ENCODE assay signal across 1 cellular context in genomic region chr17:81039854-81040758, GRCh38.
TF ChIP-seq lines count a peak whose summit lies in the region.

No MANE protein-coding gene starts in this region.

TF ChIP-seq in HepG2, 621 proteins besides CTCF, POLR2A, EP300 and RAD21:
- TF ChIP-seq FOXK1 (CRISPR knock-in tag; IDR thresholded peaks at IDR 0.05; ENCODE audit: borderline replicate concordance, low read depth): no peak
- TF ChIP-seq NFIB (CRISPR knock-in tag; IDR thresholded peaks at IDR 0.05; ENCODE audit: borderline replicate concordance): 0 out of 2 replicates have a peak, but pooled peaks have one; percentile 28
- TF ChIP-seq ZNF790 (CRISPR knock-in tag; IDR thresholded peaks at IDR 0.05; ENCODE audit: borderline replicate concordance): no peak
- no peak for TF ChIP-seq ELF3 (CRISPR knock-in tag; IDR thresholded peaks at IDR 0.05)
- 0 out of 4 replicates have a peak, but pooled peaks of 1 of the 2 experiments have one; percentile 5 for TF ChIP-seq HMGXB4 (CRISPR knock-in tag; IDR thresholded peaks at IDR 0.05; ENCODE audit: borderline replicate concordance in 1 of 2, low read depth in 1 of 2)
- TF ChIP-seq YY1 (IDR thresholded peaks at IDR 0.05; ENCODE audit: insufficient read depth, insufficient replicate concordance, low read depth, low read length): no peak
- peak; percentile 15 for TF ChIP-seq SRSF1 (optimal IDR thresholded peaks at IDR 0.05; ENCODE audit: low read depth, low read length)
- TF ChIP-seq ZBTB33 (CRISPR knock-in tag; IDR thresholded peaks at IDR 0.05): peak; percentile 88
- TF ChIP-seq ZKSCAN8 (CRISPR knock-in tag; IDR thresholded peaks at IDR 0.05; ENCODE audit: borderline replicate concordance): no peak
- no peak for TF ChIP-seq NR2C2 (CRISPR knock-in tag; IDR thresholded peaks at IDR 0.05; ENCODE audit: borderline replicate concordance)
- no peak for TF ChIP-seq ARNT (IDR thresholded peaks at IDR 0.05)
- no peak for TF ChIP-seq ZBTB1 (CRISPR knock-in tag; IDR thresholded peaks at IDR 0.05; ENCODE audit: borderline replicate concordance)
- TF ChIP-seq ZNF543 (CRISPR knock-in tag; IDR thresholded peaks at IDR 0.05): no peak
- TF ChIP-seq THAP9 (CRISPR knock-in tag; IDR thresholded peaks at IDR 0.05; ENCODE audit: borderline replicate concordance): no peak
- no peak for TF ChIP-seq ZFP1 (CRISPR knock-in tag; IDR thresholded peaks at IDR 0.05)
- TF ChIP-seq ARID3A (IDR thresholded peaks at IDR 0.05; ENCODE audit: low read depth, low read length): no peak
- no peak for TF ChIP-seq RBFOX2 (IDR thresholded peaks at IDR 0.05; ENCODE audit: low read depth, low read length)
- TF ChIP-seq MXD3 (CRISPR knock-in tag; IDR thresholded peaks at IDR 0.05): 0 out of 2 replicates have a peak, but pooled peaks have one; percentile 7
- TF ChIP-seq UBTF (CRISPR knock-in tag; IDR thresholded peaks at IDR 0.05): 0 out of 2 replicates have a peak, but pooled peaks have one; percentile 34
- TF ChIP-seq SIN3B (IDR thresholded peaks at IDR 0.05; ENCODE audit: low read length): no peak
- TF ChIP-seq MAX (IDR thresholded peaks at IDR 0.05): no peak
